7 cellular contexts compared by ENCODE assay signal in genomic region chr4:25439913-25440477, GRCh38.
A peak's percentile ranks its signal among the peaks of the same experiment; 100 is the strongest.
DNase-seq lines count a peak whose midpoint lies in the region; TF ChIP-seq lines count a peak whose summit lies in the region.

No MANE protein-coding gene starts in this region.

- H2AFZ ChIP-seq in Karpas-422 (ENCODE audit: low read length): no peak overlapping the region
- H2AFZ ChIP-seq in parathyroid adenoma: peak overlapping the region; percentile 53

- H3K79me2 ChIP-seq in Karpas-422 (ENCODE audit: low read length): no peaks in the 10 kb centered on the region
- no peaks in the 10 kb centered on the region for H3K79me2 ChIP-seq in parathyroid adenoma

- H3K27me3 ChIP-seq in Karpas-422 (ENCODE audit: low read length) (no peaks in the 10 kb centered on the region), parathyroid adenoma (ENCODE audit: control insufficient read depth, insufficient read depth, low read length) (no peaks in the 10 kb centered on the region)

- no peak overlapping the region for H3K9ac ChIP-seq in Karpas-422 (ENCODE audit: low read length)
- H3K9ac ChIP-seq in parathyroid adenoma: no peak overlapping the region

- H3K4me1 ChIP-seq in Karpas-422 (ENCODE audit: low read length): no peaks in the 10 kb centered on the region
- H3K4me1 ChIP-seq in parathyroid adenoma: no peaks in the 10 kb centered on the region

- no peaks in the 10 kb centered on the region for H3K36me3 ChIP-seq in Karpas-422 (ENCODE audit: insufficient read depth, low read length)
- no peaks in the 10 kb centered on the region for H3K36me3 ChIP-seq in parathyroid adenoma (ENCODE audit: control insufficient read depth, insufficient read depth, low read length)

- no peaks in the 10 kb centered on the region for H4K20me1 ChIP-seq in Karpas-422 (ENCODE audit: insufficient read depth, low read depth, low read length)

- H3K9me3 ChIP-seq in Karpas-422 (ENCODE audit: low read length) (no peaks in the 10 kb centered on the region), parathyroid adenoma (ENCODE audit: control insufficient read depth, low read length) (no peaks in the 10 kb centered on the region)

- DNase-seq in GM10266 (ENCODE audit: extremely low spot score): peak; percentile 71
- DNase-seq in GOT3 (lab: John Stamatoyannopoulos, UW): peak; percentile 8
- peak; percentile 93 for DNase-seq in Karpas-422
- DNase-seq in OCI-M1 (lab: John Stamatoyannopoulos, UW): peak; percentile 87
- peak; percentile 12 for DNase-seq in activated gamma-delta T cell treated with anti-CD3 and anti-CD28 coated beads, Interleukin-2, amount 50 U/mL, for 16 hours (ENCODE audit: low read depth)
- DNase-seq in globus pallidus (ENCODE audit: low spot score): peak; percentile 73

- H3K27ac ChIP-seq in Karpas-422 (ENCODE audit: low read length) (no peak overlapping the region), parathyroid adenoma (no peak overlapping the region)

- no peaks in the 10 kb centered on the region for H3K9me2 ChIP-seq in Karpas-422 (replicated peaks; ENCODE audit: insufficient read depth, low read length)

- H3K4me2 ChIP-seq in Karpas-422 (ENCODE audit: low read depth, low read length, poor library complexity, severe bottlenecking) (no peak overlapping the region), parathyroid adenoma (ENCODE audit: low read length) (no peak overlapping the region)

- TF ChIP-seq CTCF in GM10266 (IDR thresholded peaks at IDR 0.05; ENCODE audit: control insufficient read depth, insufficient read depth, low read depth, missing control alignments): peak; percentile 92
- TF ChIP-seq CTCF in parathyroid adenoma (IDR thresholded peaks at IDR 0.05): peak; percentile 80

- H3K4me3 ChIP-seq in Karpas-422 (ENCODE audit: low read length) (no peak overlapping the region), parathyroid adenoma (ENCODE audit: low read depth, low read length) (no peak overlapping the region)

Comparison
In these comparisons a context has a peak if more than half of its experiments do, and no peak if none do; other contexts are left out.
1. DNase-seq: peak in every context shown above with its lines; median percentile 93 in Karpas-422; 87 in OCI-M1; 73 in globus pallidus; 71 in GM10266; 12 in activated gamma-delta T cell treated with anti-CD3 and anti-CD28 coated beads, Interleukin-2, amount 50 U/mL, for 16 hours; 8 in GOT3.